27 cellular contexts compared by ENCODE assay signal in the genomic region with DNA sequence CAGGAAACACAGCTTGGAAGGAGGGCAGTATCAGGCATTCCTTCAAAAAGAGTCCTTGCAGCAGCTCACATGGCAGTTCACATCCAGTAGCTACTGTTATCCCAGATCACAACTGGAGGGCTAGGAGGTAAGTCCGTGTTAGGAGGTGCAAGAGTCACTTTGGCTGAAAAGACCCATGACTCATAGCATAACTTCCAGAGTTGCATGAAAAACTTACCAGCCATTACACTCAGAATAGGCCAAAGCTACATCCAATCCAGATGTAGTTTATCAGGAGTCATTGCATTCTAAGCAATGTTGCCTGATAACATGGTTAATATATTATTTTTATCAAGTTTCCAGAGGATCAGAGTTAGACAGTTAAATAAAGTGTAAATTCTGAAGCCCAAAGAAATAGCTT.
"Had no signal": no experiment of that assay in that cellular context is flagged by ENCODE, and none has a peak within 500 bp of the region (broad histone marks: within the 10 kb centered on the region; RNA-seq: fewer than 3 reads in every experiment).

No MANE protein-coding gene starts in this region.

- H3K4me3 ChIP-seq: gastroesophageal sphincter, right lobe of liver, skin epidermis, stomach, suprapubic skin, tibial nerve had no signal

- ATAC-seq: gastroesophageal sphincter; left ventricle myocardium superior; right lobe of liver; stimulated activated effector memory CD8-positive, alpha-beta T cell treated with anti-CD3 and anti-CD28 coated beads, Interleukin-12 subunit alpha, Interleukin-12 subunit beta, amount 100 ng/mL, for 72 hours; T-helper 17 cell had no signal

- H3K36me3 Mint-ChIP-seq: activated CD4-positive, alpha-beta memory T cell treated with anti-CD3 and anti-CD28 coated beads for 36 hours; activated naive CD4-positive, alpha-beta T cell treated with anti-CD3 and anti-CD28 coated beads, Interleukin-2, amount 10 ng/mL, durations not matched to agents 7 days and 5 days; brain; stimulated activated effector memory CD8-positive, alpha-beta T cell treated with anti-CD3 and anti-CD28 coated beads, Interleukin-12 subunit alpha, Interleukin-12 subunit beta, amount 100 ng/mL, for 72 hours had no signal

- H3K4me1 Mint-ChIP-seq: activated naive CD4-positive, alpha-beta T cell treated with anti-CD3 and anti-CD28 coated beads, Interleukin-2, amount 10 ng/mL, durations not matched to agents 7 days and 5 days; brain; stimulated activated effector memory CD8-positive, alpha-beta T cell treated with anti-CD3 and anti-CD28 coated beads, Interleukin-12 subunit alpha, Interleukin-12 subunit beta, amount 100 ng/mL, for 72 hours; T-helper 17 cell had no signal

- DNase-seq: activated CD4-positive, alpha-beta memory T cell treated with anti-CD3 and anti-CD28 coated beads for 36 hours; activated CD4-positive, alpha-beta T cell treated with anti-CD3 and anti-CD28 coated beads for 4 hours; activated CD4-positive, CD25-positive, alpha-beta regulatory T cell; activated effector memory CD4-positive, alpha-beta T cell treated with anti-CD3 and anti-CD28 coated beads, Interleukin-2, amount 50 U/mL, for 16 hours; activated naive CD4-positive, alpha-beta T cell treated with anti-CD3 and anti-CD28 coated beads, Interleukin-2, amount 10 ng/mL, durations not matched to agents 7 days and 5 days; activated T-cell treated with anti-CD3 and anti-CD28 coated beads for 4 hours; aorta; central memory CD4-positive, alpha-beta T cell; dermis blood vessel endothelial cell; effector CD8-positive, alpha-beta T cell; head of caudate nucleus; hypothalamus; left ventricle myocardium superior; mammary epithelial cell; nucleus accumbens; right lobe of liver; stimulated activated CD4-positive, alpha-beta T cell treated with anti-CD3 and anti-CD28 coated beads, Interleukin-2, amount 100 ng/mL, for 24 hours; stomach; T-helper 17 cell had no signal

- FAIRE-seq: islet of Langerhans had no signal

- H3K27ac Mint-ChIP-seq: activated CD4-positive, alpha-beta memory T cell treated with anti-CD3 and anti-CD28 coated beads for 36 hours; activated naive CD4-positive, alpha-beta T cell treated with anti-CD3 and anti-CD28 coated beads, Interleukin-2, amount 10 ng/mL, durations not matched to agents 7 days and 5 days; brain; nephron; stimulated activated effector memory CD8-positive, alpha-beta T cell treated with anti-CD3 and anti-CD28 coated beads, Interleukin-12 subunit alpha, Interleukin-12 subunit beta, amount 100 ng/mL, for 72 hours; T-helper 17 cell had no signal

- H3K27ac ChIP-seq: gastroesophageal sphincter, right lobe of liver, skin epidermis, stomach, suprapubic skin, tibial nerve had no signal

- H3K36me3 ChIP-seq: gastroesophageal sphincter, right lobe of liver, stomach, suprapubic skin, tibial nerve had no signal

- H3K27me3 Mint-ChIP-seq: activated CD4-positive, alpha-beta memory T cell treated with anti-CD3 and anti-CD28 coated beads for 36 hours; activated naive CD4-positive, alpha-beta T cell treated with anti-CD3 and anti-CD28 coated beads, Interleukin-2, amount 10 ng/mL, durations not matched to agents 7 days and 5 days; brain; T-helper 17 cell had no signal

- H3K4me1 ChIP-seq: gastroesophageal sphincter, right lobe of liver, stomach, suprapubic skin, tibial nerve had no signal

- H3K27me3 ChIP-seq: gastroesophageal sphincter, right lobe of liver, stomach, suprapubic skin, tibial nerve had no signal

- H3K9me3 ChIP-seq: gastroesophageal sphincter, right lobe of liver, stomach, suprapubic skin, tibial nerve had no signal

- H3K4me3 Mint-ChIP-seq: activated CD4-positive, alpha-beta memory T cell treated with anti-CD3 and anti-CD28 coated beads for 36 hours; activated naive CD4-positive, alpha-beta T cell treated with anti-CD3 and anti-CD28 coated beads, Interleukin-2, amount 10 ng/mL, durations not matched to agents 7 days and 5 days; brain; nephron; stimulated activated effector memory CD8-positive, alpha-beta T cell treated with anti-CD3 and anti-CD28 coated beads, Interleukin-12 subunit alpha, Interleukin-12 subunit beta, amount 100 ng/mL, for 72 hours; T-helper 17 cell had no signal
